In the genomic region with DNA sequence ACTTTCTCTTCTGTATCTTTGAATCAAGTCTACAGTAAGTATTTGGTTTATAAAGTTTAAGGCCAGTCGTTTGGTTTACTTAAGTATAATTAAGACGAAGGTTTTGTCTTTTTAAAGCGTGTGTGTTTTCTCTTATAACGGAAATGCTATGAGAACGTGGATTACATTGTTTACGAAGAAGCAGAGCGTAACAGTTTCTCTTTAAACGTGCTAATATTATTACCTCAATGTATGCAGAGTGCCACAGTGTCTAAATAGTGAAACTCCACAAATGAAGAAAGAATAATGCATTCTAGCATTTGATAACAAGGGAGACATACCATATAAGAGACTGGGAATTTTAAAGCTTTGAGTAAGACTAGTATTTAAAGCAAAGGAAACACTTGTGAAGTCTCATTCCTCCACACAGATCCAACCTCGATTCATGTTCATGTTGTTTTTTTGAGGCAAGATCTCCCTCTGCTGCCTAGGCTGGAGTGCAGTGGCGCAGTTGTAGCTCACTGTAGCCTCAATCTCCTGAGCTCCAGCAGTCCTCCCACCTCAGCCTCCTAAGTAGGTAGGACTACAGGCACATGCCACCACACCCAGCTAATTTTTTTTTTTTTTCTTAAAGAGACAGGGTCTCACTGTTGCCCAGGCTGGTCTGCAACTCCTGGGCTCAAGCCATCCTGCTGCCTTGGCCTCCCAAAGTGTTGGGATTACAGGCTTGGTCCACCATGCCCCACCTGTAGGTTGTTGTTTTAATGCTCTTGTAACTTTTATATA, we compare ENCODE assay signal across 8 cellular contexts. TPM values are rescaled to one million over a fixed set of nuclear protein-coding genes. Genes with fewer than 3 reads are reported as not detected.
DNase-seq lines count a peak whose midpoint lies in the region; ATAC-seq and TF ChIP-seq lines count a peak whose summit lies in the region.

No MANE protein-coding gene starts in this region.

- H3K4me3 Mint-ChIP-seq in CD14-positive monocyte (peak overlapping the region; percentile 83 to 94), mesothelial cell of epicardium (peak overlapping the region; percentile 78)

- H3K27me3 ChIP-seq in thymus (ENCODE audit: control insufficient read depth, insufficient read depth) = no peaks in the 10 kb centered on the region

- H3K27ac Mint-ChIP-seq in CD14-positive monocyte (peak overlapping the region; percentile 86 to 92 (median 90)), mesothelial cell of epicardium (peak overlapping the region; percentile 81)

- peaks cover 13% of the 10 kb centered on the region for H3K4me1 ChIP-seq in thymus (ENCODE audit: control insufficient read depth, insufficient read depth, low read length)

- H3K27ac ChIP-seq in thymus (ENCODE audit: low read depth) = peak overlapping the region; percentile 74

- no peaks in the 10 kb centered on the region for H3K9me3 Mint-ChIP-seq in CD14-positive monocyte
- H3K9me3 Mint-ChIP-seq in mesothelial cell of epicardium = peaks cover 4% of the 10 kb centered on the region

- H3K9me3 ChIP-seq in thymus (ENCODE audit: control insufficient read depth) = no peaks in the 10 kb centered on the region

- 12% methylated on average over 10 of the region's 10 CpGs for WGBS in thymus

- H3K27me3 Mint-ChIP-seq in CD14-positive monocyte (ENCODE audit: low read depth in 3 of 3) = peaks cover 0 to 4% (median 0%) of the 10 kb centered on the region in 3 donors
- no peaks in the 10 kb centered on the region for H3K27me3 Mint-ChIP-seq in mesothelial cell of epicardium (ENCODE audit: low read depth)

- H3K4me1 Mint-ChIP-seq in CD14-positive monocyte (peaks cover 21% of the 10 kb centered on the region), mesothelial cell of epicardium (peaks cover 20% of the 10 kb centered on the region)

- no peak for DNase-seq in CD14-positive monocyte (ENCODE audit: low spot score)
- peak; percentile 13 for DNase-seq in HK-2 (ENCODE audit: unreplicated experiment)
- DNase-seq in T-helper 1 cell = peak in 4 of 5 donors; percentile 15 to 57 (median 26)
- DNase-seq in cerebellar cortex (ENCODE audit: low spot score) = peak; percentile 31
- DNase-seq in mesothelial cell of epicardium (ENCODE audit: low spot score in 2 of 2, unreplicated experiment in 2 of 2) = no peak

- H3K36me3 ChIP-seq in thymus (ENCODE audit: control insufficient read depth, insufficient read depth) = no peaks in the 10 kb centered on the region

- TF ChIP-seq CTCF in CD14-positive monocyte (IDR thresholded peaks at IDR 0.05) (no peak), mesothelial cell of epicardium (IDR thresholded peaks at IDR 0.05; ENCODE audit: unreplicated experiment) (no peak)

- H3K36me3 Mint-ChIP-seq in CD14-positive monocyte (peaks cover 7 to 12% of the 10 kb centered on the region in 2 donors), mesothelial cell of epicardium (peaks cover 12% of the 10 kb centered on the region)

- ATAC-seq in HG03139 (IDR thresholded peaks at IDR 0.05; ENCODE audit: unreplicated experiment) = no peak
- no peak for ATAC-seq in GM19463 (IDR thresholded peaks at IDR 0.05; ENCODE audit: unreplicated experiment)

- H3K4me3 ChIP-seq in thymus (ENCODE audit: low read length) = peak overlapping the region; percentile 90

- intact Hi-C loops in CD14-positive monocyte (cut with micrococcal nuclease) = no loop called here

RNA-seq across cellular contexts. Expression of a gene that starts 1.6 kb away (rescaled TPM):
- 1 to 10 TPM; 1.5 to 2.8 TPM for polyA plus RNA-seq in CD14-positive monocyte
- total RNA-seq in mesothelial cell of epicardium = 22.5 to 25.8 TPM (median 23.6 TPM) in 3 replicates
- 6.3 TPM for polyA plus RNA-seq in thymus

RNA-seq across cellular contexts. Expression of a gene that starts 47.3 kb away (rescaled TPM):
- polyA plus RNA-seq in CD14-positive monocyte = 10 to 100 TPM; 47.4 to 47.9 TPM
- 114 to 115 TPM (median 115 TPM) in 3 replicates for total RNA-seq in mesothelial cell of epicardium
- polyA plus RNA-seq in thymus = 60.4 TPM

Comparison
In these comparisons a context has a peak if more than half of its experiments do, and no peak if none do; other contexts are left out.
1. DNase-seq: peak in HK-2 (single experiment), T-helper 1 cell (4 of 5) and cerebellar cortex (single experiment); none in CD14-positive monocyte (single experiment) and mesothelial cell of epicardium (0 of 2).